Comparison of ENCODE assay signal across 1 cellular context in the genomic region with DNA sequence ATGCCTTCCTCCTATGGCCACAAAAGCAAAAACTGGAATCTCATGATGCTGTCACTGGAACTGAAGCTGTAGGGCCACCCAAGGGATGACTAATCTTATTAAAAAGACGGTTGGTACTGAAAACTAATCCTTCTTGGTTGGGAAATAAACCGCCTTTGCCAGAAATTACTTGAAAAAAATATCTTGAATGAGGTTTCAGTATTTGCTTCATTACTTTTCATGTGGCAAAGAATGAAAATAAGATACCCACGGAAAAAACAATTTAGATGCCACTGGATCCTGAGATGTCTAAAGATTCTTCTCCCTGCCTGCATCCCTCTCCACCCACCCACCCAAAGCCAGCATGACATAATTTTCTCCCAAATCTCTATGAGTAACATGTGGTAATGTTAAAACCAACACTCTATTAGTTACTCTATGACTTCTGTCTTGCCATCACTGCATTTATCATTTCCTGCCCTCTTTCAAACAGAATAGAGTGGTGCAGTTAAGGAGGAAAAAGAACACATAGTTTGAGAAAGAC.
TF ChIP-seq lines count a peak whose summit lies in the region.

No MANE protein-coding gene starts in this region.

TF ChIP-seq in IMR-90, 13 proteins besides CTCF, POLR2A, EP300 and RAD21 (continued from another document):
- no peak for TF ChIP-seq BHLHE40 (IDR thresholded peaks at IDR 0.05; ENCODE audit: low read depth, low read length)
- TF ChIP-seq NFE2L2 (IDR thresholded peaks at IDR 0.05; ENCODE audit: low read depth, low read length) = no peak
- no peak for TF ChIP-seq MAZ (IDR thresholded peaks at IDR 0.05; ENCODE audit: borderline replicate concordance, low read depth, low read length)
